Comparison of ENCODE assay signal across 8 cellular contexts in the genomic region with DNA sequence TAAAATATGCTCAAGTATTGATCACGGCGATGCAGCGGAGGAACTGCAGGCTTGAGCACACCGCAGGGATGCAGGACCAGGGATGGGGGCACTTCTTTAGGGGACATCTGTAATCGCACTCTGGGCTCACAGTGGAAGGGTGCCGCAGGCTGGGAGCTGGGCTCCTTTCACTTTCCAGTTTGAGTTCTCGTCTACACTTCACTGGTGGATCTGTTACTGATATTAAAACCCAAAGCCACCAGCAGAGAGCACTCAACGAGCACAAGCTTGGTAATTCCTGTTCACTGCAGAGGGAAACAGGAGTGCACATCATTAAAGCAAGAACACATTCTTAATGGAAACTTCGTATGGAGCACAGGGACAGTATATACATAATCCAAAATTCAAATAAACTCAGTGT.
DNase-seq lines count a peak whose midpoint lies in the region; FAIRE-seq and TF ChIP-seq lines count a peak whose summit lies in the region.

No MANE protein-coding gene starts in this region.

- H3K4me3 Mint-ChIP-seq in activated T-helper 1 cell treated with anti-CD3 and anti-CD28 coated beads, Interleukin-12 subunit alpha, Interleukin-12 subunit beta, Interleukin-2, Interleukin-4 antibody, amounts not matched to agents 30 ng/mL and 10 ng/mL and 1 ng/mL, durations not matched to agents 14 hours and 24 hours and 36 hours: no peak overlapping the region

- no peaks in the 10 kb centered on the region for H3K27me3 Mint-ChIP-seq in activated T-helper 1 cell treated with anti-CD3 and anti-CD28 coated beads, Interleukin-12 subunit alpha, Interleukin-12 subunit beta, Interleukin-2, Interleukin-4 antibody, amounts not matched to agents 30 ng/mL and 10 ng/mL and 1 ng/mL, durations not matched to agents 14 hours and 24 hours and 36 hours (ENCODE audit: insufficient read depth)

- H3K36me3 ChIP-seq in A673 (ENCODE audit: insufficient read depth, low read length, poor library complexity, severe bottlenecking): no peaks in the 10 kb centered on the region
- no peaks in the 10 kb centered on the region for H3K36me3 ChIP-seq in ascending aorta
- H3K36me3 ChIP-seq in transverse colon: no peaks in the 10 kb centered on the region

- BruUV-seq in A673 (replicated peaks; lab: Mats Ljungman, UMichigan): no TSS peak

- H3K4me3 ChIP-seq in A673 (ENCODE audit: low read depth, low read length, poor library complexity, severe bottlenecking) (no peak overlapping the region), ascending aorta (no peak overlapping the region), transverse colon (no peak overlapping the region)

- peak; percentile 80 for DNase-seq in A673 (ENCODE audit: low spot score)
- DNase-seq in GM18507 (ENCODE audit: extremely low spot score, insufficient read length, low read depth): no peak
- DNase-seq in KBM-7: peak; percentile 38
- DNase-seq in ascending aorta (ENCODE audit: low spot score in 2 of 2): no peak
- DNase-seq in transverse colon: peak; percentile 47
- no peak for DNase-seq in activated T-helper 1 cell treated with anti-CD3 and anti-CD28 coated beads, Interleukin-12 subunit alpha, Interleukin-12 subunit beta, Interleukin-2, Interleukin-4 antibody, amounts not matched to agents 30 ng/mL and 10 ng/mL and 1 ng/mL, durations not matched to agents 14 hours and 24 hours and 36 hours (ENCODE audit: low spot score)
- no peak for DNase-seq in GOT3 (lab: John Stamatoyannopoulos, UW)

- H3K9me3 Mint-ChIP-seq in activated T-helper 1 cell treated with anti-CD3 and anti-CD28 coated beads, Interleukin-12 subunit alpha, Interleukin-12 subunit beta, Interleukin-2, Interleukin-4 antibody, amounts not matched to agents 30 ng/mL and 10 ng/mL and 1 ng/mL, durations not matched to agents 14 hours and 24 hours and 36 hours: no peaks in the 10 kb centered on the region

- TF ChIP-seq POLR2A in transverse colon (IDR thresholded peaks at IDR 0.05): no peak

- in situ Hi-C loops in KBM-7 (cut with MboI; ENCODE audit: low pct_unique_long_range_greater_than_20kb, low sequenced_read_pairs): no loop called here
- in situ Hi-C loops in transverse colon (cut with MboI; ENCODE audit: low pct_ligation_motif_present in 1 of 4, low pct_unique_long_range_greater_than_20kb in 1 of 4, low sequenced_read_pairs in 3 of 4): loop anchor here in 1 of 4 donors (25.0 kb wide), 1 partner anchor 239 kb away; no protein-coding TSS in a partner anchor

- H3K27me3 ChIP-seq in A673 (replicated peaks; ENCODE audit: insufficient read depth, low read depth, low read length, poor library complexity) (no peaks in the 10 kb centered on the region), ascending aorta (no peaks in the 10 kb centered on the region), transverse colon (no peaks in the 10 kb centered on the region)

- no peak for TF ChIP-seq EP300 in transverse colon (IDR thresholded peaks at IDR 0.05; ENCODE audit: low read depth)

- POLR2A ChIA-PET in A673 (lab: Charles Lee; ENCODE audit: low non-redundant PET): no interaction called here

- no peaks in the 10 kb centered on the region for H3K9me3 ChIP-seq in A673 (ENCODE audit: low read depth, low read length, poor library complexity, severe bottlenecking)
- no peaks in the 10 kb centered on the region for H3K9me3 ChIP-seq in ascending aorta
- H3K9me3 ChIP-seq in transverse colon: no peaks in the 10 kb centered on the region

- WGBS in transverse colon (ENCODE audit: low coverage in 1 of 2), 2 donors: 51 to 61% methylated on average over 7 to 9 of the region's 9 CpGs

- H3K27ac ChIP-seq in A673 (ENCODE audit: low read depth, low read length, poor library complexity, severe bottlenecking): no peak overlapping the region
- no peak overlapping the region for H3K27ac ChIP-seq in ascending aorta
- peak overlapping the region in 1 of 4 donors; percentile 23 for H3K27ac ChIP-seq in transverse colon

- no peaks in the 10 kb centered on the region for H3K4me1 Mint-ChIP-seq in activated T-helper 1 cell treated with anti-CD3 and anti-CD28 coated beads, Interleukin-12 subunit alpha, Interleukin-12 subunit beta, Interleukin-2, Interleukin-4 antibody, amounts not matched to agents 30 ng/mL and 10 ng/mL and 1 ng/mL, durations not matched to agents 14 hours and 24 hours and 36 hours (ENCODE audit: low read depth)

- peaks cover 17% of the 10 kb centered on the region for H3K4me1 ChIP-seq in A673 (ENCODE audit: insufficient read depth, low read length, poor library complexity, severe bottlenecking)
- peaks cover 0 to 3% of the 10 kb centered on the region in 2 donors for H3K4me1 ChIP-seq in ascending aorta
- peaks cover 8 to 48% (median 12%) of the 10 kb centered on the region in 4 donors for H3K4me1 ChIP-seq in transverse colon

- TF ChIP-seq CTCF in A673 (conservative IDR thresholded peaks at IDR 0.05; ENCODE audit: low read depth, low read length) (peak; percentile 70), ascending aorta (IDR thresholded peaks at IDR 0.05) (peak; percentile 14 to 49 (median 33)), transverse colon (IDR thresholded peaks at IDR 0.05) (peak; percentile 44 to 67 (median 52))

- no peak overlapping the region for H3K27ac Mint-ChIP-seq in activated T-helper 1 cell treated with anti-CD3 and anti-CD28 coated beads, Interleukin-12 subunit alpha, Interleukin-12 subunit beta, Interleukin-2, Interleukin-4 antibody, amounts not matched to agents 30 ng/mL and 10 ng/mL and 1 ng/mL, durations not matched to agents 14 hours and 24 hours and 36 hours

- CTCF ChIA-PET in A673 (lab: Charles Lee): interaction anchor here (0.7 to 1.7 kb wide), 5 partner anchors 9 to 295 kb away, joined by 4 to 8 read pairs (median 5); no protein-coding TSS in a partner anchor

- intact Hi-C loops in A673 (cut with micrococcal nuclease; ENCODE audit: unreplicated experiment): loop anchor here (5.0 to 10.0 kb wide), 3 partner anchors 89 to 304 kb away; no protein-coding TSS in a partner anchor
- intact Hi-C loops in ascending aorta (cut with DNase I): no loop called here
- intact Hi-C loops in transverse colon (cut with DNase I; ENCODE audit: low total_unique reads): loop anchor here (5.0 to 10.0 kb wide), 2 partner anchors 59 to 94 kb away; partner anchors contain the start of gene PARD3
- intact Hi-C loops in activated T-helper 1 cell treated with anti-CD3 and anti-CD28 coated beads, Interleukin-12 subunit alpha, Interleukin-12 subunit beta, Interleukin-2, Interleukin-4 antibody, amounts not matched to agents 30 ng/mL and 10 ng/mL and 1 ng/mL, durations not matched to agents 14 hours and 24 hours and 36 hours (cut with micrococcal nuclease): no loop called here

- H3K36me3 Mint-ChIP-seq in activated T-helper 1 cell treated with anti-CD3 and anti-CD28 coated beads, Interleukin-12 subunit alpha, Interleukin-12 subunit beta, Interleukin-2, Interleukin-4 antibody, amounts not matched to agents 30 ng/mL and 10 ng/mL and 1 ng/mL, durations not matched to agents 14 hours and 24 hours and 36 hours (ENCODE audit: low read depth): no peaks in the 10 kb centered on the region

- FAIRE-seq in GM18507 (lab: Jason Lieb, UNC): peak; percentile 86
- peak; percentile 90 for FAIRE-seq in islet of Langerhans (lab: Jason Lieb, UNC)

Comparison
In these comparisons a context has a peak if more than half of its experiments do, and no peak if none do; other contexts are left out.
1. DNase-seq: peak in A673 (single experiment), KBM-7 (single experiment) and transverse colon (single experiment); none in GM18507 (single experiment), ascending aorta (0 of 2), activated T-helper 1 cell treated with anti-CD3 and anti-CD28 coated beads, Interleukin-12 subunit alpha, Interleukin-12 subunit beta, Interleukin-2, Interleukin-4 antibody, amounts not matched to agents 30 ng/mL and 10 ng/mL and 1 ng/mL, durations not matched to agents 14 hours and 24 hours and 36 hours (single experiment) and GOT3 (single experiment).
2. intact Hi-C loops: an anchor here in A673 (5.0 to 10.0 kb wide) and transverse colon (5.0 to 10.0 kb wide); none called in ascending aorta and activated T-helper 1 cell treated with anti-CD3 and anti-CD28 coated beads, Interleukin-12 subunit alpha, Interleukin-12 subunit beta, Interleukin-2, Interleukin-4 antibody, amounts not matched to agents 30 ng/mL and 10 ng/mL and 1 ng/mL, durations not matched to agents 14 hours and 24 hours and 36 hours.
3. Peak in every context shown above with its lines, with median percentiles within 50 percentile points of each other: CTCF ChIP-seq.